In the genomic region with DNA sequence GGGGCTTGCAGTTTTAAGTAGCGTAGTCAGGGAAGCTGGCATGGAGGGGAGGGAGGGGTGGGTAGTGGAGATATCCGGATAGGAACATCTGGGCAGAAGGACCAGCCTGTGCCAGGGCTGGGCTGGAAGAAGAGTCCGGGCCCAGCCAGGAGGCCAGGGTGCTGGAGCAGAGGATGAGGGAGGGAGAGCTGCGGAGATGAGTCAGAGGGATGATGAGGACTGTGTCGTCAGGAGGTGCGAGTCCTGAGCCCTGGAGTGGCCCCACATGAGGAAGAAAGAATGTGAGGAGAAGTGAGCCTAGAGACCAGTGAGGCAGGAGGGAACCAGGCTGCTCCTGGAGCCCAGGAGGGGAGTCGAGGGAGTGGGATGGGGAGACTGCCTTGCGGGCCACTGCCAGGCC, we compare ENCODE assay signal across 16 cellular contexts.
DNase-seq lines count a peak whose midpoint lies in the region; ATAC-seq and TF ChIP-seq lines count a peak whose summit lies in the region.
"Had no signal": no experiment of that assay in that cellular context is flagged by ENCODE, and none has a peak within 500 bp of the region (broad histone marks: within the 10 kb centered on the region; RNA-seq: fewer than 3 reads in every experiment).

No MANE protein-coding gene starts in this region.

- H3K9ac ChIP-seq in GM23248 = peak overlapping the region; percentile 66
- H3K9ac ChIP-seq: neural progenitor cell had no signal

- no peak for ATAC-seq in thoracic aorta (ENCODE audit: insufficient number of reproducible peaks, low FRiP score, low read depth)
- no peak for ATAC-seq in CD8-positive, alpha-beta T cell
- ATAC-seq: effector memory CD8-positive, alpha-beta T cell; stimulated activated naive CD8-positive, alpha-beta T cell treated with anti-CD3 and anti-CD28 coated beads, Interleukin-15, amount 100 ng/mL, for 72 hours had no signal

- DNase-seq in GM23248 (peak; percentile 92), T1000 (lab: John Stamatoyannopoulos, UW) (peak; percentile 16), foreskin fibroblast (peak; percentile 76 to 79), thoracic aorta (ENCODE audit: low spot score) (no peak), NCI-H2227 (lab: John Stamatoyannopoulos, UW; ENCODE audit: unreplicated experiment) (no peak), NCI-H1105 (lab: John Stamatoyannopoulos, UW) (no peak)
- no peak for DNase-seq in CD8-positive, alpha-beta T cell
- DNase-seq: activated CD4-positive, alpha-beta T cell treated with anti-CD3 and anti-CD28 coated beads, Interleukin-2, amount 50 U/mL, for 48 hours; activated naive CD8-positive, alpha-beta T cell treated with anti-CD3 and anti-CD28 coated beads, Interleukin-2, amount 10 ng/mL, durations not matched to agents 7 days and 5 days; DMS79; effector memory CD8-positive, alpha-beta T cell; NCI-H510A; stimulated activated CD4-positive, alpha-beta T cell treated with anti-CD3 and anti-CD28 coated beads, Interleukin-1b, Interleukin-23, amount 100 ng/mL, for 48 hours; stimulated activated naive CD8-positive, alpha-beta T cell treated with anti-CD3 and anti-CD28 coated beads, Interleukin-15, amount 100 ng/mL, for 72 hours had no signal

- H3K4me1 Mint-ChIP-seq in CD8-positive, alpha-beta T cell (ENCODE audit: low read depth) = no peaks in the 10 kb centered on the region
- H3K4me1 Mint-ChIP-seq: stimulated activated naive CD8-positive, alpha-beta T cell treated with anti-CD3 and anti-CD28 coated beads, Interleukin-15, amount 100 ng/mL, for 72 hours had no signal

- H3K4me3 ChIP-seq in GM23248 = peak overlapping the region; percentile 43; the same call in 1 of the 2 replicates
- H3K4me3 ChIP-seq in foreskin fibroblast (ENCODE audit: low read depth in 1 of 2, low read length in 2 of 2) = no peak overlapping the region
- no peak overlapping the region for H3K4me3 ChIP-seq in thoracic aorta
- H3K4me3 ChIP-seq in CD8-positive, alpha-beta T cell (ENCODE audit: low read depth, low read length) = no peak overlapping the region
- H3K4me3 ChIP-seq: neural progenitor cell, SK-N-MC had no signal

- H3K27me3 Mint-ChIP-seq in CD8-positive, alpha-beta T cell (ENCODE audit: low read depth) = no peaks in the 10 kb centered on the region
- H3K27me3 Mint-ChIP-seq: effector memory CD8-positive, alpha-beta T cell; stimulated activated naive CD8-positive, alpha-beta T cell treated with anti-CD3 and anti-CD28 coated beads, Interleukin-15, amount 100 ng/mL, for 72 hours had no signal

- H2AFZ ChIP-seq in GM23248 = no peak overlapping the region
- H2AFZ ChIP-seq: neural progenitor cell had no signal

- TF ChIP-seq CTCF in foreskin fibroblast (IDR thresholded peaks at IDR 0.05; ENCODE audit: low read depth, low read length) (no peak), thoracic aorta (IDR thresholded peaks at IDR 0.05) (no peak)
- TF ChIP-seq CTCF in CD8-positive, alpha-beta T cell (IDR thresholded peaks at IDR 0.05) = no peak

- no peaks in the 10 kb centered on the region for H3K36me3 Mint-ChIP-seq in CD8-positive, alpha-beta T cell
- H3K36me3 Mint-ChIP-seq: activated naive CD8-positive, alpha-beta T cell treated with anti-CD3 and anti-CD28 coated beads, Interleukin-2, amount 10 ng/mL, durations not matched to agents 7 days and 5 days; neural progenitor cell had no signal

- H3K27ac ChIP-seq in GM23248 (peak overlapping the region; percentile 83), thoracic aorta (peak overlapping the region; percentile 72 to 77)
- H3K27ac ChIP-seq in CD8-positive, alpha-beta T cell (ENCODE audit: low read depth, low read length) = no peak overlapping the region
- H3K27ac ChIP-seq: neural progenitor cell, SK-N-MC had no signal

- no peak overlapping the region for H3K27ac Mint-ChIP-seq in CD8-positive, alpha-beta T cell
- H3K27ac Mint-ChIP-seq: activated naive CD8-positive, alpha-beta T cell treated with anti-CD3 and anti-CD28 coated beads, Interleukin-2, amount 10 ng/mL, durations not matched to agents 7 days and 5 days; neural progenitor cell had no signal

- H3K9me2 ChIP-seq in GM23248 (ENCODE audit: insufficient read depth) = no peaks in the 10 kb centered on the region

- in situ Hi-C loops in GM23248 (cut with MboI) = no loop called here

- CTCF ChIA-PET in CD8-positive, alpha-beta T cell (lab: Charles Lee) = no interaction called here

- POLR2A ChIA-PET in CD8-positive, alpha-beta T cell (lab: Charles Lee) = interaction anchor here (0.6 kb wide), 1 partner anchor 60 kb away, joined by 3 read pairs; no protein-coding TSS in a partner anchor

- peak overlapping the region; percentile 74 for H3K4me2 ChIP-seq in GM23248 (ENCODE audit: unreplicated experiment)
- H3K4me2 ChIP-seq: neural progenitor cell had no signal

- H3K4me1 ChIP-seq in GM23248 (ENCODE audit: insufficient read depth) (peaks cover 41% of the 10 kb centered on the region), thoracic aorta (ENCODE audit: control insufficient read depth in 1 of 2, low read depth in 2 of 2) (peaks cover 27 to 52% of the 10 kb centered on the region in 2 donors)
- H3K4me1 ChIP-seq in CD8-positive, alpha-beta T cell (ENCODE audit: insufficient read depth, low read length) = no peaks in the 10 kb centered on the region
- H3K4me1 ChIP-seq: neural progenitor cell had no signal

- peaks cover 43% of the 10 kb centered on the region for H3F3A ChIP-seq in GM23248 (ENCODE audit: insufficient read depth)

- intact Hi-C loops in CD8-positive, alpha-beta T cell (cut with DNase I, micrococcal nuclease) = no loop called here

- no peaks in the 10 kb centered on the region for H4K20me1 ChIP-seq in GM23248 (ENCODE audit: insufficient read depth)

- H3K36me3 ChIP-seq in GM23248 (ENCODE audit: low read depth) = peaks cover 8% of the 10 kb centered on the region; the same call in 1 of the 2 replicates
- no peaks in the 10 kb centered on the region for H3K36me3 ChIP-seq in thoracic aorta
- no peaks in the 10 kb centered on the region for H3K36me3 ChIP-seq in CD8-positive, alpha-beta T cell (ENCODE audit: insufficient read depth, low read length)
- H3K36me3 ChIP-seq: neural progenitor cell had no signal

- no peak overlapping the region for H3K4me3 Mint-ChIP-seq in CD8-positive, alpha-beta T cell
- H3K4me3 Mint-ChIP-seq: activated naive CD8-positive, alpha-beta T cell treated with anti-CD3 and anti-CD28 coated beads, Interleukin-2, amount 10 ng/mL, durations not matched to agents 7 days and 5 days; effector memory CD8-positive, alpha-beta T cell; neural progenitor cell; stimulated activated naive CD8-positive, alpha-beta T cell treated with anti-CD3 and anti-CD28 coated beads, Interleukin-15, amount 100 ng/mL, for 72 hours had no signal

- WGBS in GM23248 (ENCODE audit: low coverage in 1 of 2, low lambda C conversion rate in 2 of 2, missing lambda C conversion rate in 2 of 2), 2 experiments = 33 to 35% methylated on average over 7 to 8 of the region's 8 CpGs

- no peaks in the 10 kb centered on the region for H3K27me3 ChIP-seq in GM23248 (replicated peaks; ENCODE audit: insufficient read depth)
- no peaks in the 10 kb centered on the region for H3K27me3 ChIP-seq in thoracic aorta (replicated peaks; ENCODE audit: insufficient read depth)
- H3K27me3 ChIP-seq in CD8-positive, alpha-beta T cell (ENCODE audit: insufficient read depth, low read length) = no peaks in the 10 kb centered on the region
- H3K27me3 ChIP-seq: neural progenitor cell had no signal

- H3K9me3 Mint-ChIP-seq in CD8-positive, alpha-beta T cell = no peaks in the 10 kb centered on the region
- H3K9me3 Mint-ChIP-seq: activated naive CD8-positive, alpha-beta T cell treated with anti-CD3 and anti-CD28 coated beads, Interleukin-2, amount 10 ng/mL, durations not matched to agents 7 days and 5 days; effector memory CD8-positive, alpha-beta T cell; neural progenitor cell; stimulated activated naive CD8-positive, alpha-beta T cell treated with anti-CD3 and anti-CD28 coated beads, Interleukin-15, amount 100 ng/mL, for 72 hours had no signal

- H3K9me3 ChIP-seq in GM23248 (ENCODE audit: low read depth) = no peaks in the 10 kb centered on the region
- H3K9me3 ChIP-seq in thoracic aorta = no peaks in the 10 kb centered on the region
- H3K9me3 ChIP-seq in CD8-positive, alpha-beta T cell (ENCODE audit: low read length) = no peaks in the 10 kb centered on the region

- H3K79me2 ChIP-seq in GM23248 (ENCODE audit: insufficient read depth) = peaks cover 58% of the 10 kb centered on the region

Comparison
In these comparisons a context has a peak if more than half of its experiments do, and no peak if none do; other contexts are left out.
1. DNase-seq: peak in GM23248 (single experiment), T1000 (single experiment) and foreskin fibroblast (2 of 2); none in thoracic aorta (single experiment), NCI-H2227 (single experiment), CD8-positive, alpha-beta T cell (0 of 7) and NCI-H1105 (single experiment).